In genomic region chr10:50541921-50542320, GRCh38 we compare ENCODE assay signal across 18 cellular contexts.
A peak's percentile ranks its signal among the peaks of the same experiment; 100 is the strongest.
DNase-seq lines count a peak whose midpoint lies in the region; ATAC-seq and TF ChIP-seq lines count a peak whose summit lies in the region.
"Had no signal": no experiment of that assay in that cellular context is flagged by ENCODE, and none has a peak within 500 bp of the region (broad histone marks: within the 10 kb centered on the region; RNA-seq: fewer than 3 reads in every experiment).

No MANE protein-coding gene starts in this region.

- H3K4me1 Mint-ChIP-seq in T-helper 17 cell: peaks cover 57% of the 10 kb centered on the region
- peaks cover 57 to 81% (median 71%) of the 10 kb centered on the region in 4 donors for H3K4me1 Mint-ChIP-seq in CD4-positive, alpha-beta memory T cell

- no peaks in the 10 kb centered on the region for H3K9me3 ChIP-seq in T-helper 17 cell (ENCODE audit: control insufficient read depth, low read length, poor library complexity, severe bottlenecking)
- no peaks in the 10 kb centered on the region for H3K9me3 ChIP-seq in CD4-positive, alpha-beta memory T cell (ENCODE audit: control insufficient read depth in 1 of 2, low read length in 2 of 2)
- H3K9me3 ChIP-seq: stomach had no signal

- no peak overlapping the region for H3K27ac ChIP-seq in CD4-positive, alpha-beta memory T cell (ENCODE audit: low read depth, low read length)
- H3K27ac ChIP-seq: stomach had no signal

- DNase-seq in GM12864 (ENCODE audit: low read depth): no peak
- no peak for DNase-seq in T-helper 17 cell
- no peak for DNase-seq in CD4-positive, alpha-beta memory T cell
- DNase-seq in DMS114 treated with DMSO at 0.1 percent for 48 hours (lab: John Stamatoyannopoulos, UW; ENCODE audit: unreplicated experiment): no peak
- DNase-seq in T1000 (lab: John Stamatoyannopoulos, UW): no peak
- DNase-seq: activated CD4-positive, alpha-beta T cell treated with anti-CD3 and anti-CD28 coated beads, Interleukin-2, amount 50 U/mL, for 4 hours; DMS53; erythroblast; left colon; naive thymus-derived CD8-positive, alpha-beta T cell; NCI-H1417; NCI-H446 treated with DMSO at 0.1 percent for 48 hours; stimulated activated CD4-positive, alpha-beta T cell treated with anti-CD3 and anti-CD28 coated beads, Interleukin-4, amount 100 ng/mL, for 24 hours; stomach; T-helper 2 cell had no signal

- H3K9me3 Mint-ChIP-seq in CD4-positive, alpha-beta memory T cell: no peaks in the 10 kb centered on the region

- H3K27ac Mint-ChIP-seq in T-helper 17 cell: peak overlapping the region; percentile 2
- H3K27ac Mint-ChIP-seq in CD4-positive, alpha-beta memory T cell: no peak overlapping the region

- ATAC-seq in GM18867 (IDR thresholded peaks at IDR 0.05; ENCODE audit: unreplicated experiment): peak; percentile 51
- ATAC-seq in HG02588 (IDR thresholded peaks at IDR 0.05; ENCODE audit: unreplicated experiment): peak; percentile 30
- ATAC-seq in T-helper 17 cell: no peak
- no peak for ATAC-seq in GM21786 (IDR thresholded peaks at IDR 0.05; ENCODE audit: unreplicated experiment)
- ATAC-seq: left colon; naive thymus-derived CD8-positive, alpha-beta T cell had no signal

- no peaks in the 10 kb centered on the region for H3K27me3 ChIP-seq in CD4-positive, alpha-beta memory T cell (ENCODE audit: insufficient read depth, low read length)
- H3K27me3 ChIP-seq: stomach had no signal

- no peaks in the 10 kb centered on the region for H3K27me3 Mint-ChIP-seq in T-helper 17 cell
- no peaks in the 10 kb centered on the region for H3K27me3 Mint-ChIP-seq in CD4-positive, alpha-beta memory T cell
- H3K27me3 Mint-ChIP-seq: naive thymus-derived CD8-positive, alpha-beta T cell had no signal

- no peak for TF ChIP-seq CTCF in GM12864 (IDR thresholded peaks at IDR 0.05; ENCODE audit: low read depth, low read length, missing control alignments)

- H3K4me3 ChIP-seq in GM12864 (ENCODE audit: low read depth, low read length): peak overlapping the region; percentile 46; the same call in 1 of the 2 replicates
- no peak overlapping the region for H3K4me3 ChIP-seq in CD4-positive, alpha-beta memory T cell (ENCODE audit: low read length in 2 of 2)
- H3K4me3 ChIP-seq: stomach had no signal

- peaks cover 66% of the 10 kb centered on the region for H3K4me1 ChIP-seq in CD4-positive, alpha-beta memory T cell (ENCODE audit: insufficient read depth, low read length)

- H3K4me3 Mint-ChIP-seq in T-helper 17 cell: no peak overlapping the region
- H3K4me3 Mint-ChIP-seq in CD4-positive, alpha-beta memory T cell: no peak overlapping the region

- CTCF ChIA-PET in CD4-positive, alpha-beta memory T cell (lab: Charles Lee; ENCODE audit: partially characterized antibody): no interaction called here

- no peaks in the 10 kb centered on the region for H3K36me3 Mint-ChIP-seq in T-helper 17 cell (ENCODE audit: low read depth)
- peaks cover 0 to under 1% of the 10 kb centered on the region in 2 donors for H3K36me3 Mint-ChIP-seq in CD4-positive, alpha-beta memory T cell

- POLR2A ChIA-PET in CD4-positive, alpha-beta memory T cell (lab: Charles Lee; ENCODE audit: partially characterized antibody): no interaction called here

- H3K36me3 ChIP-seq in CD4-positive, alpha-beta memory T cell (ENCODE audit: insufficient read depth, low read length): no peaks in the 10 kb centered on the region
- H3K36me3 ChIP-seq: stomach had no signal

- intact Hi-C loops in CD4-positive, alpha-beta memory T cell (cut with micrococcal nuclease): no loop called here

Comparison
In these comparisons a context has a peak if more than half of its experiments do, and no peak if none do; other contexts are left out.
1. ATAC-seq: peak in GM18867 (single experiment) and HG02588 (single experiment); none in T-helper 17 cell (single experiment) and GM21786 (single experiment).